In genomic region chr9:102273952-102274351, GRCh38 we compare ENCODE assay signal across 19 cellular contexts.
"Had no signal": no experiment of that assay in that cellular context is flagged by ENCODE, and none has a peak within 500 bp of the region (broad histone marks: within the 10 kb centered on the region; RNA-seq: fewer than 3 reads in every experiment).

No MANE protein-coding gene starts in this region.

- H3K27me3 Mint-ChIP-seq: activated CD4-positive, alpha-beta T cell treated with anti-CD3 and anti-CD28 coated beads for 36 hours; activated T-helper 17 cell treated with anti-CD3 and anti-CD28 coated beads, Interleukin-2, amount 50 U/mL, for 72 hours; dendritic cell treated with granulocyte-macrophage colony-stimulating factor and Interleukin-4, amounts not matched to agents 40 ng/mL and 50 ng/mL, for 4 days; stimulated activated naive CD8-positive, alpha-beta T cell treated with anti-CD3 and anti-CD28 coated beads, Interleukin-15, Interleukin-2, amounts not matched to agents 100 ng/mL and 50 ng/mL, for 24 hours had no signal

- DNase-seq: activated CD4-positive, alpha-beta T cell treated with anti-CD3 and anti-CD28 coated beads for 36 hours; activated naive CD4-positive, alpha-beta T cell treated with anti-CD3 and anti-CD28 coated beads, Interleukin-2, amount 50 U/mL, for 16 hours; adrenal gland; body of pancreas; cerebellar nuclear complex; erythroblast; head of caudate nucleus; left ventricle myocardium superior; mesendoderm; stimulated activated CD4-positive, alpha-beta T cell treated with anti-CD3 and anti-CD28 coated beads, Interleukin-4, amount 100 ng/mL, for 1 hour; stimulated activated CD8-positive, alpha-beta memory T cell treated with anti-CD3 and anti-CD28 coated beads, Interleukin-4, amount 100 ng/mL, for 48 hours; T-helper 9 cell; testis; upper lobe of right lung; WERI-Rb-1 had no signal

- H3K27ac Mint-ChIP-seq: activated CD4-positive, alpha-beta T cell treated with anti-CD3 and anti-CD28 coated beads for 36 hours; activated T-helper 17 cell treated with anti-CD3 and anti-CD28 coated beads, Interleukin-2, amount 50 U/mL, for 72 hours; dendritic cell treated with granulocyte-macrophage colony-stimulating factor and Interleukin-4, amounts not matched to agents 40 ng/mL and 50 ng/mL, for 4 days; stimulated activated naive CD8-positive, alpha-beta T cell treated with anti-CD3 and anti-CD28 coated beads, Interleukin-15, Interleukin-2, amounts not matched to agents 100 ng/mL and 50 ng/mL, for 24 hours had no signal

- H3K4me3 Mint-ChIP-seq: activated CD4-positive, alpha-beta T cell treated with anti-CD3 and anti-CD28 coated beads for 36 hours; activated T-helper 17 cell treated with anti-CD3 and anti-CD28 coated beads, Interleukin-2, amount 50 U/mL, for 72 hours; dendritic cell treated with granulocyte-macrophage colony-stimulating factor and Interleukin-4, amounts not matched to agents 40 ng/mL and 50 ng/mL, for 4 days; stimulated activated naive CD8-positive, alpha-beta T cell treated with anti-CD3 and anti-CD28 coated beads, Interleukin-15, Interleukin-2, amounts not matched to agents 100 ng/mL and 50 ng/mL, for 24 hours had no signal

- ATAC-seq: activated CD4-positive, alpha-beta T cell treated with anti-CD3 and anti-CD28 coated beads for 36 hours; activated T-helper 17 cell treated with anti-CD3 and anti-CD28 coated beads, Interleukin-2, amount 50 U/mL, for 72 hours; body of pancreas; left ventricle myocardium superior; upper lobe of right lung had no signal

- FAIRE-seq: islet of Langerhans had no signal

- H3K4me1 Mint-ChIP-seq: activated CD4-positive, alpha-beta T cell treated with anti-CD3 and anti-CD28 coated beads for 36 hours; activated T-helper 17 cell treated with anti-CD3 and anti-CD28 coated beads, Interleukin-2, amount 50 U/mL, for 72 hours had no signal
